Comparison of ENCODE assay signal across 24 cellular contexts in the genomic region with DNA sequence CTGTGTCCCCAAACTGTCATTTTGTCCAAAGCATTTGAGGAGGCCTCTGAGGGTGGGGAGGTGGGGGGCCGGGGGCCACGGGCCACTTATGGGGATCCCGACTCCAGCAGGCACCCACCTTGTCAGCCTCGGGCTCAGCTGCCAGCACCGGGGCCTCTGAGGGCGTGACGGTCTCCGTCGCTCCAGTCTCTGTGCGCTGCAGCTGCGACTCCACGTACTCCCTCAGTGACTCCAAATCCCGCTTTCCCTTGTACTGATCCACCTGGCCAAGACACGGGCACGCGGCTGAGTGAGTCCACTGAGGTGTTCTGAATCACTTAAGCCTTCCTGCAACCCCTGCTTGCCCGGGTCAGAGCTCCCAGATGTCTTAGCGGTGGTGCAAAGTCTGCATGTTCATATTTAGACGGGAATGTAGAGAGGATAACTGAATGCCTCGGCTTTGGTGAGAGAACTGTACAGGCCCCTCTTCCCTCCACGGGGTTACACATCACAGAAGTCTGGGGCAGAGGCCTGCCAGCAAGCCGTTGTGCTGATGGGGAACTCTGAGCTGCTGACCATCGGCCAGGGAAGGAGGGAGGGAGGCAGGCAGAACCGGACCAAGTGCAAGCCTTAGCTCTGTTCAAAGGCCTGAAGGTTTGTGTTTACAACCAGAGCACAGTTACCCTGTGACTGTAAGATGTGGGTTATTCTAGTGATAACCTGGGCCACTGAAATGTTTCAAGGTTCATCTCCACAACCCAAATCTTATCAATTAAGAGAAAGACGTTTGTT.
"Had no signal": no experiment of that assay in that cellular context is flagged by ENCODE, and none has a peak within 500 bp of the region (broad histone marks: within the 10 kb centered on the region; RNA-seq: fewer than 3 reads in every experiment).

No MANE protein-coding gene starts in this region.

- DNase-seq: hypothalamus; immature natural killer cell; kidney; left colon; left lung; lower lobe of right lung; mammary epithelial cell; mesenchymal stem cell; naive thymus-derived CD8-positive, alpha-beta T cell; occipital lobe; psoas muscle; stimulated activated CD4-positive, alpha-beta T cell treated with anti-CD3 and anti-CD28 coated beads, Interleukin-4, amount 100 ng/mL, for 24 hours; stimulated activated naive CD4-positive, alpha-beta T cell; tibial artery; trophoblast cell; upper lobe of right lung had no signal

- H3K36me3 ChIP-seq: neural progenitor cell had no signal

- H3K4me1 ChIP-seq: left lung, lower lobe of right lung, neural progenitor cell, parathyroid adenoma, psoas muscle, suprapubic skin, tibial artery, upper lobe of right lung had no signal

- H3K4me2 ChIP-seq: neural progenitor cell had no signal

- H3K79me2 ChIP-seq: parathyroid adenoma had no signal

- H3K9ac ChIP-seq: neural progenitor cell, parathyroid adenoma had no signal

- H3K4me3 ChIP-seq: left lung, lower lobe of right lung, neural progenitor cell, psoas muscle, skin epidermis, suprapubic skin, thoracic aorta, tibial artery, upper lobe of right lung had no signal

- H3K27me3 ChIP-seq: left lung, neural progenitor cell, neutrophil, suprapubic skin, tibial artery, upper lobe of right lung had no signal

- H3K9me3 ChIP-seq: left lung, lower lobe of right lung, neutrophil, psoas muscle, suprapubic skin, thoracic aorta, tibial artery, upper lobe of right lung had no signal

- ATAC-seq: left colon; left lung; lower lobe of right lung; naive thymus-derived CD8-positive, alpha-beta T cell; psoas muscle; sciatic nerve; stimulated activated effector memory CD8-positive, alpha-beta T cell treated with anti-CD3 and anti-CD28 coated beads, Interleukin-12 subunit alpha, Interleukin-12 subunit beta, amount 100 ng/mL, for 72 hours; upper lobe of right lung had no signal

- H2AFZ ChIP-seq: neural progenitor cell, parathyroid adenoma had no signal

- H3K27ac ChIP-seq: left lung, lower lobe of right lung, neural progenitor cell, neutrophil, parathyroid adenoma, psoas muscle, skin epidermis, suprapubic skin, thoracic aorta, tibial artery, upper lobe of right lung had no signal
